Comparison of ENCODE assay signal across 18 cellular contexts in the genomic region with DNA sequence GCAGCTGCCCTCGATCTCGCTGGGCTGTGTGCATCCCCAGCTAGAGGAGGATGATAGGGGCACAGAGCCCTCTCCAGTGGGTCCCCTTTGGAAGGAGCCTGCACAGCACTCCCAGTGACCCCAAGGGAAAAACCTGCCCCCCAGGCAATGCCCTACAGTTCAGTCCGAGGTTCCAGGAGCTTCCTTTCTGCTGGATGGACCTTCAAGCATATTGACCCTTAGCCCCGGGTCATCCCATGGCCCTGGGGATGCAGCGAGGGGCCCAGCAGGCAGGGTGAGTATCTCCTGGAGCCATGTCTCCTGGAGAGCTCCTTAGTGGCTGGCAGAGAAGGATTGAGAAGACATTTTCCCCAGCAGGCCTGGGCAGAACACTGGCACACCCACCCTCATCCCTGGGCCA. TPM values are rescaled to one million over a fixed set of nuclear protein-coding genes. Genes with fewer than 3 reads are reported as not detected.
DNase-seq lines count a peak whose midpoint lies in the region; ATAC-seq and TF ChIP-seq lines count a peak whose summit lies in the region.
"Had no signal": no experiment of that assay in that cellular context is flagged by ENCODE, and none has a peak within 500 bp of the region (broad histone marks: within the 10 kb centered on the region; RNA-seq: fewer than 3 reads in every experiment).

No MANE protein-coding gene starts in this region.

- no peak overlapping the region for H3K18ac ChIP-seq in IMR-90 (ENCODE audit: low read depth, low read length)

- no peak overlapping the region for H3K4ac ChIP-seq in IMR-90 (ENCODE audit: low read depth, low read length)

- intact Hi-C loops in IMR-90 (cut with micrococcal nuclease) (no loop called here), dorsolateral prefrontal cortex (cut with DNase I) (no loop called here)

- H3K4me3 ChIP-seq in IMR-90 (ENCODE audit: insufficient read depth, low read depth, low read length) (no peak overlapping the region), dorsolateral prefrontal cortex (no peak overlapping the region)
- H3K4me3 ChIP-seq: Peyer's patch had no signal

- H3K4me2 ChIP-seq in IMR-90 (ENCODE audit: low read depth, low read length), result no peak overlapping the region

- H3K9me3 ChIP-seq in IMR-90 (ENCODE audit: control insufficient read depth, insufficient read depth, low read length), result no peaks in the 10 kb centered on the region
- H3K9me3 ChIP-seq: BE2C, Peyer's patch had no signal

- no peak overlapping the region for H3K9ac ChIP-seq in IMR-90 (ENCODE audit: low read depth, low read length)

- H4K20me1 ChIP-seq in IMR-90 (ENCODE audit: insufficient read depth, low read length), result no peaks in the 10 kb centered on the region

- no peak for TF ChIP-seq CTCF in IMR-90 (conservative IDR thresholded peaks at IDR 0.05; ENCODE audit: low read depth, low read length)
- no peak for TF ChIP-seq CTCF in dorsolateral prefrontal cortex (IDR thresholded peaks at IDR 0.05 in 54 of 56, conservative IDR thresholded peaks at IDR 0.05 in 2 of 56; ENCODE audit: low read depth in 1 of 56, partially characterized antibody in 56 of 56)

- H2AK9ac ChIP-seq in IMR-90 (replicated peaks; ENCODE audit: low read depth, low read length, poor library complexity), result no peak overlapping the region

- no peak overlapping the region for H4K5ac ChIP-seq in IMR-90 (ENCODE audit: low read depth, low read length)

- dilution Hi-C loops in IMR-90 (cut with HindIII; ENCODE audit: low sequenced_read_pairs, unreplicated experiment), result no loop called here

- no peak for TF ChIP-seq POLR2A in IMR-90 (IDR thresholded peaks at IDR 0.05; ENCODE audit: low read depth, low read length)

- H3K27ac ChIP-seq in IMR-90 (ENCODE audit: insufficient read depth, low read length) (no peak overlapping the region), dorsolateral prefrontal cortex (no peak overlapping the region)
- H3K27ac ChIP-seq: Peyer's patch had no signal

- peaks cover 22% of the 10 kb centered on the region for H3K27me3 ChIP-seq in IMR-90 (ENCODE audit: control insufficient read depth, insufficient read depth, low read length)
- H3K27me3 ChIP-seq in dorsolateral prefrontal cortex, result peaks cover 0 to 23% (median 21%) of the 10 kb centered on the region in 45 donors
- H3K27me3 ChIP-seq: BE2C had no signal

- no peak overlapping the region for H2BK120ac ChIP-seq in IMR-90 (ENCODE audit: low read depth, low read length)

- no peak overlapping the region for H2AFZ ChIP-seq in IMR-90 (replicated peaks; ENCODE audit: low read length, poor library complexity)

- H4K8ac ChIP-seq in IMR-90 (ENCODE audit: low read depth in 2 of 2, low read length in 2 of 2), result no peak overlapping the region

- peaks cover 16% of the 10 kb centered on the region for H3K27me3 Mint-ChIP-seq in activated naive CD4-positive, alpha-beta T cell treated with anti-CD3 and anti-CD28 coated beads, Interleukin-2, amount 10 ng/mL, durations not matched to agents 7 days and 5 days
- no peaks in the 10 kb centered on the region for H3K27me3 Mint-ChIP-seq in stimulated activated memory B cell treated with anti-CD40 and anti-IgM and Interleukin-4, amounts not matched to agents 10 μg/mL and 1 μg/mL and 100 μg/mL, for 72 hours

- no CpG with 5 or more reads among the region's 5 CpGs for WGBS in IMR-90 (ENCODE audit: extremely low coverage in 2 of 2, insufficient read length in 1 of 2), 2 experiments

- CTCF ChIA-PET in activated naive CD4-positive, alpha-beta T cell treated with anti-CD3 and anti-CD28 coated beads, Interleukin-2, amount 10 ng/mL, durations not matched to agents 7 days and 5 days (lab: Charles Lee), result no interaction called here
- CTCF ChIA-PET in IMR-90 (lab: Yijun Ruan, JAX), result no interaction called here

- no peaks in the 10 kb centered on the region for H3K9me1 ChIP-seq in IMR-90 (ENCODE audit: insufficient read depth, low read length)

- BruUV-seq in IMR-90 (replicated peaks; lab: Mats Ljungman, UMichigan), result no TSS peak

- peak overlapping the region; percentile 57 to 68 for H3K27ac Mint-ChIP-seq in activated naive CD4-positive, alpha-beta T cell treated with anti-CD3 and anti-CD28 coated beads, Interleukin-2, amount 50 U/mL, for 72 hours
- no peak overlapping the region for H3K27ac Mint-ChIP-seq in activated naive CD4-positive, alpha-beta T cell treated with anti-CD3 and anti-CD28 coated beads, Interleukin-2, amount 10 ng/mL, durations not matched to agents 7 days and 5 days
- peak overlapping the region; percentile 2 for H3K27ac Mint-ChIP-seq in stimulated activated memory B cell treated with anti-CD40 and anti-IgM and Interleukin-4, amounts not matched to agents 10 μg/mL and 1 μg/mL and 100 μg/mL, for 72 hours
- H3K27ac Mint-ChIP-seq: CD4-positive, CD25-positive, alpha-beta regulatory T cell had no signal

- H2AK5ac ChIP-seq in IMR-90 (ENCODE audit: low read depth, low read length), result no peak overlapping the region

- no peaks in the 10 kb centered on the region for H3K79me1 ChIP-seq in IMR-90 (ENCODE audit: low read depth in 1 of 2, low read length in 2 of 2)

- ATAC-seq in activated naive CD4-positive, alpha-beta T cell treated with anti-CD3 and anti-CD28 coated beads, Interleukin-2, amount 50 U/mL, for 72 hours, result no peak
- ATAC-seq in IMR-90 (ENCODE audit: low read depth), result no peak
- no peak for ATAC-seq in left lobe of liver
- ATAC-seq in stimulated activated memory B cell treated with anti-CD40 and anti-IgM and Interleukin-4, amounts not matched to agents 10 μg/mL and 1 μg/mL and 100 μg/mL, for 72 hours, result no peak

- no peak for DNase-seq in activated naive CD4-positive, alpha-beta T cell treated with anti-CD3 and anti-CD28 coated beads, Interleukin-2, amount 50 U/mL, for 72 hours (ENCODE audit: low spot score in 2 of 2)
- no peak for DNase-seq in activated naive CD4-positive, alpha-beta T cell treated with anti-CD3 and anti-CD28 coated beads, Interleukin-2, amount 10 ng/mL, durations not matched to agents 7 days and 5 days
- no peak for DNase-seq in IMR-90
- peak; percentile 15 for DNase-seq in left lobe of liver (ENCODE audit: low spot score)
- DNase-seq in dorsolateral prefrontal cortex, result no peak
- no peak for DNase-seq in CD1c-positive myeloid dendritic cell (ENCODE audit: extremely low spot score)
- DNase-seq: BE2C; CD4-positive, CD25-positive, alpha-beta regulatory T cell; DMS79; Karpas-422; MV-4-11; NCI-H1105 treated with DMSO at 0.1 percent for 48 hours; NCI-H2029 treated with DMSO at 0.1 percent for 48 hours; NCI-H2171; NCI-H524 treated with DMSO at 0.1 percent for 48 hours; NCI-H82; Peyer's patch had no signal

- no peaks in the 10 kb centered on the region for H3K36me3 Mint-ChIP-seq in activated naive CD4-positive, alpha-beta T cell treated with anti-CD3 and anti-CD28 coated beads, Interleukin-2, amount 50 U/mL, for 72 hours
- H3K36me3 Mint-ChIP-seq in activated naive CD4-positive, alpha-beta T cell treated with anti-CD3 and anti-CD28 coated beads, Interleukin-2, amount 10 ng/mL, durations not matched to agents 7 days and 5 days, result no peaks in the 10 kb centered on the region
- H3K36me3 Mint-ChIP-seq in stimulated activated memory B cell treated with anti-CD40 and anti-IgM and Interleukin-4, amounts not matched to agents 10 μg/mL and 1 μg/mL and 100 μg/mL, for 72 hours, result no peaks in the 10 kb centered on the region
- H3K36me3 Mint-ChIP-seq: CD4-positive, CD25-positive, alpha-beta regulatory T cell had no signal

- H3K4me1 ChIP-seq in IMR-90 (ENCODE audit: control insufficient read depth, insufficient read depth, low read length), result no peaks in the 10 kb centered on the region
- H3K4me1 ChIP-seq: BE2C, Peyer's patch had no signal

- POLR2A ChIA-PET in IMR-90 (lab: Charles Lee; ENCODE audit: unreplicated experiment), result no interaction called here

- no peak overlapping the region for H2BK15ac ChIP-seq in IMR-90 (ENCODE audit: low read depth, low read length)

- peak overlapping the region; percentile 33 for H2BK5ac ChIP-seq in IMR-90 (ENCODE audit: low read depth, low read length, poor library complexity, severe bottlenecking)

- H3K14ac ChIP-seq in IMR-90 (replicated peaks; ENCODE audit: low read depth, low read length), result no peak overlapping the region

- no peak for TF ChIP-seq RAD21 in IMR-90 (IDR thresholded peaks at IDR 0.05; ENCODE audit: low read length)

- H3K23ac ChIP-seq in IMR-90 (ENCODE audit: low read depth, low read length), result no peak overlapping the region

- no peaks in the 10 kb centered on the region for H3K36me3 ChIP-seq in IMR-90 (ENCODE audit: control insufficient read depth, insufficient read depth, low read length)
- H3K36me3 ChIP-seq: BE2C, Peyer's patch had no signal

- no peaks in the 10 kb centered on the region for H3K4me1 Mint-ChIP-seq in activated naive CD4-positive, alpha-beta T cell treated with anti-CD3 and anti-CD28 coated beads, Interleukin-2, amount 10 ng/mL, durations not matched to agents 7 days and 5 days
- peaks cover 9% of the 10 kb centered on the region for H3K4me1 Mint-ChIP-seq in stimulated activated memory B cell treated with anti-CD40 and anti-IgM and Interleukin-4, amounts not matched to agents 10 μg/mL and 1 μg/mL and 100 μg/mL, for 72 hours

- no peak overlapping the region for H3K4me3 Mint-ChIP-seq in activated naive CD4-positive, alpha-beta T cell treated with anti-CD3 and anti-CD28 coated beads, Interleukin-2, amount 10 ng/mL, durations not matched to agents 7 days and 5 days
- no peak overlapping the region for H3K4me3 Mint-ChIP-seq in stimulated activated memory B cell treated with anti-CD40 and anti-IgM and Interleukin-4, amounts not matched to agents 10 μg/mL and 1 μg/mL and 100 μg/mL, for 72 hours
- H3K4me3 Mint-ChIP-seq: CD4-positive, CD25-positive, alpha-beta regulatory T cell had no signal

- no peak overlapping the region for H4K91ac ChIP-seq in IMR-90 (ENCODE audit: insufficient read depth, low read depth, low read length)

- in situ Hi-C loops in IMR-90 (cut with MboI; ENCODE audit: low sequenced_read_pairs), result no loop called here

- H3K9me3 Mint-ChIP-seq in activated naive CD4-positive, alpha-beta T cell treated with anti-CD3 and anti-CD28 coated beads, Interleukin-2, amount 50 U/mL, for 72 hours, result peaks cover 0 to 7% of the 10 kb centered on the region in 2 donors
- peaks cover 19% of the 10 kb centered on the region for H3K9me3 Mint-ChIP-seq in activated naive CD4-positive, alpha-beta T cell treated with anti-CD3 and anti-CD28 coated beads, Interleukin-2, amount 10 ng/mL, durations not matched to agents 7 days and 5 days
- peaks cover 13% of the 10 kb centered on the region for H3K9me3 Mint-ChIP-seq in stimulated activated memory B cell treated with anti-CD40 and anti-IgM and Interleukin-4, amounts not matched to agents 10 μg/mL and 1 μg/mL and 100 μg/mL, for 72 hours

- no peak overlapping the region for H2BK20ac ChIP-seq in IMR-90 (ENCODE audit: low read depth, low read length)

- no peak overlapping the region for H3K56ac ChIP-seq in IMR-90 (ENCODE audit: extremely low read depth, insufficient read depth, low read length)

RNA-seq across cellular contexts. Expression of a gene that starts 45.4 kb away (rescaled TPM):
- 10 to 100 TPM; 37.5 to 81.4 TPM for total RNA-seq in activated naive CD4-positive, alpha-beta T cell treated with anti-CD3 and anti-CD28 coated beads, Interleukin-2, amount 50 U/mL, for 72 hours
- 17.5 and 17.6 TPM in 2 replicates for total RNA-seq in IMR-90 (2012; rRNA removed)
- polyA plus RNA-seq in IMR-90 (2012; rRNA removed), result 13.4 and 14.5 TPM in 2 replicates
- 10.6 and 13.3 TPM in 2 replicates for polyA plus RNA-seq in IMR-90 (2012; cell fraction: cytosol; rRNA removed)
- 23.9 and 32.2 TPM in 2 replicates for polyA plus RNA-seq in IMR-90 (2012; cell fraction: nucleus; rRNA removed; ENCODE audit: low replicate concordance)
- total RNA-seq in left lobe of liver, result 10.1 TPM
- total RNA-seq in dorsolateral prefrontal cortex, result 10 to 100 TPM; 12.4 to 26.2 (median 18.1) TPM
